35 cellular contexts compared by ENCODE assay signal in the genomic region with DNA sequence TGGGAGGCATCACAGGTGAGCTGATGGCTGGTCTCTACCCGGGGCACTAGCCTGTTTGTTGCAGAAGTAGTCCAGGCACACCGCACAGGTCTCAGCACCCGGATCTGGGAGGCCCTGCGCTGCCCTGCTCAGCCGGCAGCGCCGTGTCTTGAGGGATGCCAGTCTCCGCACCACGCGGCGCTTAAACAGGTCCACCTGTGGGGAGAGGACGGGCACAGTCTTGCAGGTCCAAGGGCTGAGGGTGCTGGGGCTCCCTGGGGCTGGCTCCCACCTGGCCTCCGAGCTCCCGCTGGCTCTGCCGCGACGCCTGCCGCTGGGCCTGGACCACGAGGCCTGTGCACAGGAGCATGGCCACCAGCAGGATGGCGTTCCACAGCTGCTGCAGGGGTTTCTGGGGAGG.
"Had no signal": no experiment of that assay in that cellular context is flagged by ENCODE, and none has a peak within 500 bp of the region (broad histone marks: within the 10 kb centered on the region; RNA-seq: fewer than 3 reads in every experiment).

No MANE protein-coding gene starts in this region.

- H3K27me3 ChIP-seq: adrenal gland, body of pancreas, esophagus muscularis mucosa, foreskin keratinocyte, gastrocnemius medialis had no signal

- ATAC-seq: activated CD4-positive, CD25-positive, alpha-beta regulatory T cell treated with anti-CD3 and anti-CD28 coated beads, Interleukin-2, amount 50 U/mL, for 24 hours; activated CD8-positive, alpha-beta T cell treated with anti-CD3 and anti-CD28 coated beads for 36 hours; activated naive CD8-positive, alpha-beta T cell treated with anti-CD3 and anti-CD28 coated beads, Interleukin-2, amount 50 U/mL, for 24 hours; body of pancreas; effector memory CD8-positive, alpha-beta T cell; foreskin keratinocyte; gastrocnemius medialis; T-cell had no signal

- H3K36me3 Mint-ChIP-seq: activated naive CD4-positive, alpha-beta T cell treated with anti-CD3 and anti-CD28 coated beads, Interleukin-2, amount 50 U/mL, for 24 hours; activated naive CD8-positive, alpha-beta T cell treated with anti-CD3 and anti-CD28 coated beads for 36 hours; T-cell had no signal

- H3K4me1 Mint-ChIP-seq: activated naive CD4-positive, alpha-beta T cell treated with anti-CD3 and anti-CD28 coated beads, Interleukin-2, amount 50 U/mL, for 24 hours; T-cell had no signal

- H3K4me1 ChIP-seq: adrenal gland, body of pancreas, esophagus muscularis mucosa, foreskin keratinocyte, gastrocnemius medialis had no signal

- H3K27ac ChIP-seq: adrenal gland, body of pancreas, esophagus muscularis mucosa, foreskin keratinocyte, gastrocnemius medialis, WERI-Rb-1 had no signal

- H3K4me3 ChIP-seq: adrenal gland, body of pancreas, esophagus muscularis mucosa, gastrocnemius medialis had no signal

- H3K4me3 Mint-ChIP-seq: activated B cell treated with CpG ODN at 0.5 μM for 24 hours; activated CD8-positive, alpha-beta T cell treated with anti-CD3 and anti-CD28 coated beads for 36 hours; activated naive CD4-positive, alpha-beta T cell treated with anti-CD3 and anti-CD28 coated beads for 36 hours; activated naive CD4-positive, alpha-beta T cell treated with anti-CD3 and anti-CD28 coated beads, Interleukin-2, amount 50 U/mL, for 24 hours; activated naive CD8-positive, alpha-beta T cell treated with anti-CD3 and anti-CD28 coated beads for 36 hours; activated naive CD8-positive, alpha-beta T cell treated with anti-CD3 and anti-CD28 coated beads, Interleukin-2, amount 50 U/mL, for 24 hours; activated T-helper 1 cell treated with anti-CD3 and anti-CD28 coated beads, Interleukin-12 subunit alpha, Interleukin-12 subunit beta, Interleukin-2, Interleukin-4 antibody, amounts not matched to agents 30 ng/mL and 10 ng/mL and 1 ng/mL, durations not matched to agents 14 hours and 24 hours and 36 hours; effector memory CD8-positive, alpha-beta T cell; T-cell; T-helper 1 cell treated with Interleukin-12 subunit alpha and Interleukin-12 subunit beta and Interleukin-4 antibody, amounts not matched to agents 30 μg/mL and 1 μg/mL, for 36 hours; T-helper 2 cell treated with Interferon-gamma antibody and Interleukin-4, amounts not matched to agents 5 μg/mL and 100 μg/mL, for 36 hours had no signal

- H3K9me3 Mint-ChIP-seq: activated B cell treated with CpG ODN at 0.5 μM for 24 hours; activated CD8-positive, alpha-beta T cell treated with anti-CD3 and anti-CD28 coated beads for 36 hours; activated naive CD4-positive, alpha-beta T cell treated with anti-CD3 and anti-CD28 coated beads for 36 hours; activated naive CD4-positive, alpha-beta T cell treated with anti-CD3 and anti-CD28 coated beads, Interleukin-2, amount 50 U/mL, for 24 hours; activated naive CD8-positive, alpha-beta T cell treated with anti-CD3 and anti-CD28 coated beads for 36 hours; activated naive CD8-positive, alpha-beta T cell treated with anti-CD3 and anti-CD28 coated beads, Interleukin-2, amount 50 U/mL, for 24 hours; activated T-helper 1 cell treated with anti-CD3 and anti-CD28 coated beads, Interleukin-12 subunit alpha, Interleukin-12 subunit beta, Interleukin-2, Interleukin-4 antibody, amounts not matched to agents 30 ng/mL and 10 ng/mL and 1 ng/mL, durations not matched to agents 14 hours and 24 hours and 36 hours; activated T-helper 2 cell treated with anti-CD3 and anti-CD28 coated beads, Interferon-gamma antibody, Interleukin-2, Interleukin-4, amounts not matched to agents 10 μg/mL and 5 μg/mL and 100 μg/mL, durations not matched to agents 14 hours and 24 hours and 36 hours; effector memory CD8-positive, alpha-beta T cell; T-cell; T-helper 1 cell treated with Interleukin-12 subunit alpha and Interleukin-12 subunit beta and Interleukin-4 antibody, amounts not matched to agents 30 μg/mL and 1 μg/mL, for 36 hours; T-helper 2 cell treated with Interferon-gamma antibody and Interleukin-4, amounts not matched to agents 5 μg/mL and 100 μg/mL, for 36 hours had no signal

- DNase-seq: activated B cell treated with CpG ODN at 0.5 μM for 24 hours; activated CD4-positive, alpha-beta T cell treated with anti-CD3 and anti-CD28 coated beads for 48 hours; activated CD4-positive, alpha-beta T cell treated with anti-CD3 and anti-CD28 coated beads, Interleukin-2, amount 50 U/mL, for 1 hour; activated CD4-positive, alpha-beta T cell treated with anti-CD3 and anti-CD28 coated beads, Interleukin-2, amount 50 U/mL, for 48 hours; activated CD8-positive, alpha-beta memory T cell treated with anti-CD3 and anti-CD28 coated beads for 24 hours; activated CD8-positive, alpha-beta T cell treated with anti-CD3 and anti-CD28 coated beads for 36 hours; activated effector memory CD4-positive, alpha-beta T cell treated with anti-CD3 and anti-CD28 coated beads, Interleukin-2, amount 50 U/mL, for 16 hours; activated naive CD4-positive, alpha-beta T cell treated with anti-CD3 and anti-CD28 coated beads for 36 hours; activated naive CD8-positive, alpha-beta T cell treated with anti-CD3 and anti-CD28 coated beads for 36 hours; activated naive CD8-positive, alpha-beta T cell treated with anti-CD3 and anti-CD28 coated beads, Interleukin-2, amount 50 U/mL, for 24 hours; activated T-cell treated with anti-CD3 and anti-CD28 coated beads, Interleukin-2, amount 50 U/mL, for 1 hour; activated T-cell treated with anti-CD3 and anti-CD28 coated beads, Interleukin-2, amount 50 U/mL, for 48 hours; adrenal gland; amygdala; aorta; body of pancreas; caudate nucleus; cortex of kidney; dermis blood vessel endothelial cell; effector CD4-positive, alpha-beta T cell; effector memory CD8-positive, alpha-beta T cell; erythroblast; foreskin keratinocyte; gastrocnemius medialis; glutamatergic neuron; T-cell; T1000; WERI-Rb-1 had no signal

- H3K27ac Mint-ChIP-seq: activated B cell treated with CpG ODN at 0.5 μM for 24 hours; activated CD8-positive, alpha-beta T cell treated with anti-CD3 and anti-CD28 coated beads for 36 hours; activated naive CD4-positive, alpha-beta T cell treated with anti-CD3 and anti-CD28 coated beads for 36 hours; activated naive CD4-positive, alpha-beta T cell treated with anti-CD3 and anti-CD28 coated beads, Interleukin-2, amount 50 U/mL, for 24 hours; activated naive CD8-positive, alpha-beta T cell treated with anti-CD3 and anti-CD28 coated beads for 36 hours; activated naive CD8-positive, alpha-beta T cell treated with anti-CD3 and anti-CD28 coated beads, Interleukin-2, amount 50 U/mL, for 24 hours; activated T-helper 1 cell treated with anti-CD3 and anti-CD28 coated beads, Interleukin-12 subunit alpha, Interleukin-12 subunit beta, Interleukin-2, Interleukin-4 antibody, amounts not matched to agents 30 ng/mL and 10 ng/mL and 1 ng/mL, durations not matched to agents 14 hours and 24 hours and 36 hours; activated T-helper 2 cell treated with anti-CD3 and anti-CD28 coated beads, Interferon-gamma antibody, Interleukin-2, Interleukin-4, amounts not matched to agents 10 μg/mL and 5 μg/mL and 100 μg/mL, durations not matched to agents 14 hours and 24 hours and 36 hours; effector memory CD8-positive, alpha-beta T cell; T-cell; T-helper 1 cell treated with Interleukin-12 subunit alpha and Interleukin-12 subunit beta and Interleukin-4 antibody, amounts not matched to agents 30 μg/mL and 1 μg/mL, for 36 hours; T-helper 2 cell treated with Interferon-gamma antibody and Interleukin-4, amounts not matched to agents 5 μg/mL and 100 μg/mL, for 36 hours had no signal

- H3K27me3 Mint-ChIP-seq: activated B cell treated with CpG ODN at 0.5 μM for 24 hours; activated CD8-positive, alpha-beta T cell treated with anti-CD3 and anti-CD28 coated beads for 36 hours; activated naive CD4-positive, alpha-beta T cell treated with anti-CD3 and anti-CD28 coated beads, Interleukin-2, amount 50 U/mL, for 24 hours; activated naive CD8-positive, alpha-beta T cell treated with anti-CD3 and anti-CD28 coated beads for 36 hours; activated naive CD8-positive, alpha-beta T cell treated with anti-CD3 and anti-CD28 coated beads, Interleukin-2, amount 50 U/mL, for 24 hours; effector memory CD8-positive, alpha-beta T cell; T-cell had no signal

- H3K9me3 ChIP-seq: adrenal gland, body of pancreas, esophagus muscularis mucosa, gastrocnemius medialis had no signal
